In the genomic region with DNA sequence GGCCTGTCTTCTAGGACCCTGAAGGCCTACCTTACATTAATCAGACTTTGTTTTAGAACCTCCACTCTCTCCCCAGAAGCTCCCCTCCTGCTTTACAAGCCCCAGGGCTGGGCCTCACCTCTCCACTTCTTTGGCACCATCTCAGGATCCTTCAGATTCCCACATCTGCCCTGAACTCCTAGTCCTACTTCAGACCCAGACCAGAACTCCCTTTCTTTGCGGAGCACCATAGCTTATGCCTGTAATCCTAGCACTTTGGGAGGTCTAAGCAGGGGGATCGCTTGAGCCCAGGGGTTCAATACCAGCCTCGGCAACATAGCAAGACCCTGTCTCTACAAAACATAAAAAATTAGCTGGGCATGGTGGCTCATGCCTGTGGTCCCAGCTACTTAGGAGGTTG, we compare ENCODE assay signal across 8 cellular contexts. TPM values are rescaled to one million over a fixed set of nuclear protein-coding genes. Genes with fewer than 3 reads are reported as not detected.
DNase-seq lines count a peak whose midpoint lies in the region; ATAC-seq and TF ChIP-seq lines count a peak whose summit lies in the region.

No MANE protein-coding gene starts in this region.

- intact Hi-C loops in sigmoid colon (cut with DNase I), result no loop called here

- ATAC-seq in T-helper 17 cell (no peak), HG02981 (IDR thresholded peaks at IDR 0.05; ENCODE audit: unreplicated experiment) (no peak)

- no peak for TF ChIP-seq EP300 in sigmoid colon (IDR thresholded peaks at IDR 0.05)

- no peaks in the 10 kb centered on the region for H3K27me3 Mint-ChIP-seq in T-helper 17 cell

- peaks cover 0 to 25% (median 18%) of the 10 kb centered on the region in 4 donors for H3K4me1 ChIP-seq in sigmoid colon

- H3K4me3 ChIP-seq in GM12875 (ENCODE audit: low read depth, low read length) (peak overlapping the region; percentile 55), fibroblast of villous mesenchyme (ENCODE audit: low read depth, low read length) (peak overlapping the region; percentile 63), sigmoid colon (peak overlapping the region in 3 of 4 donors; percentile 62 to 69 (median 68))

- peaks cover 31% of the 10 kb centered on the region for H3K4me1 Mint-ChIP-seq in T-helper 17 cell

- H3K36me3 Mint-ChIP-seq in T-helper 17 cell (ENCODE audit: low read depth), result peaks cover 6% of the 10 kb centered on the region

- peaks cover 0 to 24% (median 0%) of the 10 kb centered on the region in 4 donors for H3K36me3 ChIP-seq in sigmoid colon

- no peak for DNase-seq in T-helper 17 cell
- DNase-seq in fibroblast of villous mesenchyme (ENCODE audit: low read depth), result no peak
- DNase-seq in sigmoid colon, result no peak
- DNase-seq in NOMO-1 treated with dmso at 0.1 percent for 144 hours (lab: John Stamatoyannopoulos, UW; ENCODE audit: unreplicated experiment), result no peak
- no peak for DNase-seq in stimulated activated CD4-positive, alpha-beta T cell treated with anti-CD3 and anti-CD28 coated beads, Interleukin-4, amount 100 ng/mL, for 4 hours
- DNase-seq in NCI-H510A (lab: John Stamatoyannopoulos, UW), result no peak

- no peak for TF ChIP-seq CTCF in GM12875 (IDR thresholded peaks at IDR 0.05; ENCODE audit: borderline replicate concordance, insufficient read depth, low read depth, low read length)
- no peak for TF ChIP-seq CTCF in fibroblast of villous mesenchyme (IDR thresholded peaks at IDR 0.05; ENCODE audit: insufficient read depth, low read depth, low read length)
- no peak for TF ChIP-seq CTCF in sigmoid colon (IDR thresholded peaks at IDR 0.05)

- H3K27ac Mint-ChIP-seq in T-helper 17 cell, result peak overlapping the region; percentile 98

- peak overlapping the region; percentile 94 for H3K4me3 Mint-ChIP-seq in T-helper 17 cell

- WGBS in sigmoid colon, 2 donors, result 98 to 100% methylated on average over 3 of the region's 3 CpGs

- peak overlapping the region; percentile 85 to 94 (median 93) for H3K27ac ChIP-seq in sigmoid colon

- no peak for TF ChIP-seq POLR2A in sigmoid colon (IDR thresholded peaks at IDR 0.05)

- no peaks in the 10 kb centered on the region for H3K27me3 ChIP-seq in sigmoid colon

- H3K9me3 ChIP-seq in T-helper 17 cell (ENCODE audit: control insufficient read depth, low read length, poor library complexity, severe bottlenecking) (no peaks in the 10 kb centered on the region), sigmoid colon (no peaks in the 10 kb centered on the region)

RNA-seq across cellular contexts. Expression of a gene that starts 1.0 kb away (rescaled TPM):
- total RNA-seq in T-helper 17 cell, result 10 to 100 TPM; 16.6 to 18.4 TPM
- total RNA-seq in fibroblast of villous mesenchyme, result 3.9 and 7.4 TPM in 2 replicates
- total RNA-seq in sigmoid colon, result 10 to 100 TPM; 13.8 to 36.4 (median 25.3) TPM
- polyA plus RNA-seq in sigmoid colon, result 10 to 100 TPM; 41.8 to 62.5 (median 43.0) TPM

RNA-seq across cellular contexts. Expression of a gene that starts 43.1 kb away (rescaled TPM):
- total RNA-seq in T-helper 17 cell (10 to 100 TPM; 15.2 to 23.5 TPM), fibroblast of villous mesenchyme (14.8 and 16.0 TPM in 2 replicates), sigmoid colon (1 to 10 TPM; 7.2 to 8.9 (median 8.2) TPM)
- polyA plus RNA-seq in sigmoid colon, result 1 to 10 TPM; 3.6 to 8.8 (median 3.7) TPM
